Comparison of ENCODE assay signal across 9 cellular contexts in the genomic region with DNA sequence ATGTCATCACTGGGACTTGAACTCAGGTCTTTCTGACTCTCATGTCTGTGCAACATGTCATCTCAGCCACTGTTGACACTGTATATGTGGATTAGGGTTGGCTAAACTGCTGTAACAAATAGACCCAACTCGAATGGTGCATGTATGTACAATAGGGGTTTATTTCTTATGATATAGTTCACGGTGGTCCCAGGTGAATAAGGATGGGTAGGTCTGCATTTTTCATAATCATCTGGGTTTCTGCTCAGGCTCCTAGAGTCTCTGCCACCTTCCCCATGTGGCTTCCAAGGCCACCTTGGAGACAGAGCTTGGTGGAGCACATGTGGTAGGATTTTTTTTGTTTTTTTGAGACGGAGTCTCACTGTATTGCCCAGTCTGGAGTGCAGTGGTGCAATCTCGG. TPM values are rescaled to one million over a fixed set of nuclear protein-coding genes. Genes with fewer than 3 reads are reported as not detected.
DNase-seq lines count a peak whose midpoint lies in the region; ATAC-seq, FAIRE-seq and TF ChIP-seq lines count a peak whose summit lies in the region.
"Not testable (repeated sequence)": the region's sequence is repeated elsewhere in the genome, so short reads cannot be mapped to it uniquely, and the experiment has no call there.
"Had no signal": no experiment of that assay in that cellular context is flagged by ENCODE, and none has a peak within 500 bp of the region (broad histone marks: within the 10 kb centered on the region; RNA-seq: fewer than 3 reads in every experiment).

No MANE protein-coding gene starts in this region.

- H3K4me1 ChIP-seq in A549; left lung; mucosa of descending colon (ENCODE audit: low read depth); psoas muscle; thoracic aorta (ENCODE audit: control insufficient read depth in 1 of 2, low read depth in 2 of 2); aorta (ENCODE audit: control insufficient read depth in 1 of 2, insufficient read depth in 2 of 2, low read length in 2 of 2): not testable (repeated sequence)

- ATAC-seq in A549, result peak; percentile 49 to 52; a peak in 4 of 6 replicates
- ATAC-seq in Right ventricle myocardium inferior, result peak; percentile 68
- peak; percentile 57 for ATAC-seq in left ventricle myocardium superior
- peak; percentile 47 for ATAC-seq in left lung
- peak; percentile 13 for ATAC-seq in mucosa of descending colon
- peak; percentile 40 to 66 (median 43) for ATAC-seq in psoas muscle
- peak; percentile 28 for ATAC-seq in thoracic aorta (ENCODE audit: insufficient number of reproducible peaks, low FRiP score, low read depth)
- ATAC-seq in aorta (ENCODE audit: low FRiP score), result peak; percentile 71

- TF ChIP-seq EP300 in A549 (IDR thresholded peaks at IDR 0.05), result not testable (repeated sequence)

- not testable (repeated sequence) for H3K4me2 ChIP-seq in A549

- 88% methylated on average over 2 of the region's 4 CpGs for WGBS in A549 (ENCODE audit: missing lambda C conversion rate)
- no CpG with 5 or more reads among the region's 4 CpGs for WGBS in psoas muscle, 3 donors
- WGBS in aorta, 2 donors, result no CpG with 5 or more reads among the region's 4 CpGs

- FAIRE-seq in A549 (lab: Jason Lieb, UNC), result not testable (repeated sequence)

- TF ChIP-seq RAD21 in A549 (conservative IDR thresholded peaks at IDR 0.05 in 1 of 2, IDR thresholded peaks at IDR 0.05 in 1 of 2), result not testable (repeated sequence)

- CTCF ChIA-PET in A549 (lab: Yijun Ruan, JAX), result not testable (repeated sequence)

- not testable (repeated sequence) for TF ChIP-seq CTCF in A549 (IDR thresholded peaks at IDR 0.05); left lung (IDR thresholded peaks at IDR 0.05); mucosa of descending colon (IDR thresholded peaks at IDR 0.05); psoas muscle (IDR thresholded peaks at IDR 0.05); thoracic aorta (IDR thresholded peaks at IDR 0.05)

- not testable (repeated sequence) for DNase-seq in A549 (ENCODE audit: low read depth in 1 of 2, low spot score in 1 of 2); Right ventricle myocardium inferior (ENCODE audit: missing footprints); left ventricle myocardium superior; left lung; mucosa of descending colon; psoas muscle; thoracic aorta (ENCODE audit: low spot score); aorta

- POLR2A ChIA-PET in A549 (lab: Yijun Ruan, JAX), result not testable (repeated sequence)

- not testable (repeated sequence) for H3K4me3 ChIP-seq in A549; left lung; mucosa of descending colon; psoas muscle; thoracic aorta; aorta (ENCODE audit: low read length in 2 of 2)

- H3K36me3 ChIP-seq in left lung; mucosa of descending colon (ENCODE audit: low read depth); psoas muscle (ENCODE audit: insufficient read depth in 1 of 2, low read depth in 1 of 2); thoracic aorta; aorta (ENCODE audit: control insufficient read depth in 1 of 2, insufficient read depth in 2 of 2, low read length in 1 of 2): not testable (repeated sequence)

- intact Hi-C loops in Right ventricle myocardium inferior (cut with DNase I); left ventricle myocardium superior (cut with micrococcal nuclease); left lung (cut with DNase I); mucosa of descending colon (cut with DNase I, micrococcal nuclease); psoas muscle (cut with DNase I); aorta (cut with DNase I): not testable (repeated sequence)

- H3K27me3 ChIP-seq in left lung; psoas muscle (ENCODE audit: insufficient read depth in 3 of 3, low read length in 2 of 3); thoracic aorta (replicated peaks; ENCODE audit: insufficient read depth); aorta (ENCODE audit: control insufficient read depth in 1 of 2, insufficient read depth in 2 of 2, low read length in 1 of 2): not testable (repeated sequence)

- not testable (repeated sequence) for TF ChIP-seq POLR2A in A549 (IDR thresholded peaks at IDR 0.05; ENCODE audit: low read length)

- H3K9me3 ChIP-seq in A549; left lung; mucosa of descending colon; psoas muscle; thoracic aorta; aorta (ENCODE audit: control insufficient read depth, low read length): not testable (repeated sequence)

- not testable (repeated sequence) for H3K27ac ChIP-seq in A549; left lung; psoas muscle; thoracic aorta; aorta (ENCODE audit: low read depth in 1 of 2, low read length in 2 of 2)

RNA-seq across cellular contexts. Expression of a gene that starts 27.5 kb away (rescaled TPM):
- 55.6 and 62.7 TPM in 2 replicates for polyA plus RNA-seq in A549 (2011; rRNA removed)
- 45.4 and 59.4 TPM in 2 replicates for polyA plus RNA-seq in A549 (2012; cell fraction: cytosol; rRNA removed)
- 191 and 201 TPM in 2 replicates for polyA plus RNA-seq in A549 (2012; cell fraction: nucleus; rRNA removed)
- 55.4 to 61.2 TPM (median 59.9 TPM) in 3 replicates for polyA plus RNA-seq in A549 (2017; fragmentation: RNase III; extraction: RNeasy Plus Mini Kit Qiagen cat#74134 plus additional on column Dnase treatment)
- 11.1 and 16.3 TPM in 2 replicates for polyA minus RNA-seq in A549 (2011; rRNA and poly(A)+ RNA removed)
- total RNA-seq in Right ventricle myocardium inferior, result 45.3 TPM
- total RNA-seq in left ventricle myocardium superior, result 46.3 TPM
- 10 to 100 TPM; 79.2 to 83.4 TPM for total RNA-seq in left lung
- total RNA-seq in mucosa of descending colon, result 100 to 1,000 TPM in 1 of 3 donors, 10 to 100 TPM in 2; 61.6 to 149 (median 96.3) TPM
- 10 to 100 TPM; 35.9 to 58.5 (median 50.6) TPM for total RNA-seq in psoas muscle
- 10 to 100 TPM; 34.0 to 55.4 (median 37.2) TPM for polyA plus RNA-seq in psoas muscle
- total RNA-seq in thoracic aorta, result 100 to 1,000 TPM; 101 to 165 TPM
- total RNA-seq in aorta, result 100 to 1,000 TPM; 124 to 221 TPM
- polyA plus RNA-seq in aorta, result 100 to 1,000 TPM in 1 of 2 donors, 10 to 100 TPM in 1; 24.0 to 167 TPM
- polyA plus RNA-seq: CD14-positive monocyte had no signal

Comparison
In these comparisons a context has a peak if more than half of its experiments do, and no peak if none do; other contexts are left out.
1. ATAC-seq: peak in every context shown above with its lines; median percentile 71 in aorta; 68 in Right ventricle myocardium inferior; 57 in left ventricle myocardium superior; 50 in A549; 47 in left lung; 43 in psoas muscle; 28 in thoracic aorta; 13 in mucosa of descending colon.